ENCODE assay signal across 8 cellular contexts in genomic region chr6:27867051-27867940, GRCh38. TPM values are rescaled to one million over a fixed set of nuclear protein-coding genes. Genes with fewer than 3 reads are reported as not detected.
DNase-seq lines count a peak whose midpoint lies in the region; ATAC-seq, FAIRE-seq and TF ChIP-seq lines count a peak whose summit lies in the region.

No MANE protein-coding gene starts in this region.

- H3K27ac Mint-ChIP-seq in CD8-positive, alpha-beta T cell: peak overlapping the region; percentile 94

- no peaks in the 10 kb centered on the region for H3K9me3 ChIP-seq in CD8-positive, alpha-beta T cell (ENCODE audit: low read length)
- no peaks in the 10 kb centered on the region for H3K9me3 ChIP-seq in mammary epithelial cell (replicated peaks; ENCODE audit: insufficient read depth, low read length)
- no peaks in the 10 kb centered on the region for H3K9me3 ChIP-seq in kidney (ENCODE audit: control insufficient read depth in 1 of 2, low read length in 2 of 2)

- CTCF ChIA-PET in CD8-positive, alpha-beta T cell (lab: Charles Lee): interaction anchor here (0.7 to 11.0 kb wide), 10 partner anchors 10 to 57 kb away, joined by 3 to 159 read pairs (median 6); a partner anchor contains a TSS
- CTCF ChIA-PET in mammary epithelial cell (lab: Charles Lee; ENCODE audit: low non-redundant PET): interaction anchor here (0.6 kb wide), 1 partner anchor 14 kb away, joined by 5 read pairs; no protein-coding TSS in a partner anchor

- POLR2A ChIA-PET in CD8-positive, alpha-beta T cell (lab: Charles Lee): interaction anchor here (0.8 to 16.3 kb wide), 23 partner anchors 22 to 1846 kb away, joined by 3 to 746 read pairs (median 9); partner anchors contain the start of gene ZNF184

- peak overlapping the region; percentile 54 for H3K27ac ChIP-seq in CD8-positive, alpha-beta T cell (ENCODE audit: low read depth, low read length)
- H3K27ac ChIP-seq in mammary epithelial cell (ENCODE audit: insufficient read depth, low read depth, low read length): peak overlapping the region; percentile 81
- H3K27ac ChIP-seq in kidney (ENCODE audit: low read depth in 2 of 2, low read length in 2 of 2): no peak overlapping the region

- WGBS in mammary epithelial cell (ENCODE audit: low coverage, missing lambda C conversion rate): 3% methylated on average over 34 of the region's 45 CpGs

- no peak for TF ChIP-seq CTCF in CD8-positive, alpha-beta T cell (IDR thresholded peaks at IDR 0.05)
- no peak for TF ChIP-seq CTCF in mammary epithelial cell (conservative IDR thresholded peaks at IDR 0.05 in 1 of 2, IDR thresholded peaks at IDR 0.05 in 1 of 2; ENCODE audit: extremely low read depth in 1 of 2, insufficient read depth in 1 of 2, low read depth in 1 of 2, low read length in 2 of 2)
- no peak for TF ChIP-seq CTCF in kidney (IDR thresholded peaks at IDR 0.05; ENCODE audit: borderline replicate concordance, extremely low read depth, insufficient read depth)

- BruUV-seq in mammary epithelial cell (replicated peaks; lab: Mats Ljungman, UMichigan): TSS peak; percentile 82

- dilution Hi-C loops in mammary epithelial cell (cut with HindIII; ENCODE audit: low sequenced_read_pairs): loop anchor here (5.0 kb wide), 1 partner anchor 45 kb away; a partner anchor contains a TSS

- peak overlapping the region; percentile 68 for H2AFZ ChIP-seq in mammary epithelial cell (ENCODE audit: low read depth, low read length)

- H3K9me3 Mint-ChIP-seq in CD8-positive, alpha-beta T cell: peaks cover 2% of the 10 kb centered on the region

- FAIRE-seq in kidney (lab: Jason Lieb, UNC): no peak

- peak overlapping the region; percentile 93 for H3K4me2 ChIP-seq in mammary epithelial cell (ENCODE audit: insufficient read depth, low read depth, low read length)

- H4K20me1 ChIP-seq in mammary epithelial cell (ENCODE audit: insufficient read depth, low read length): no peaks in the 10 kb centered on the region

- no peaks in the 10 kb centered on the region for H3K36me3 ChIP-seq in CD8-positive, alpha-beta T cell (ENCODE audit: insufficient read depth, low read length)
- H3K36me3 ChIP-seq in mammary epithelial cell (ENCODE audit: insufficient read depth, low read length): no peaks in the 10 kb centered on the region
- no peaks in the 10 kb centered on the region for H3K36me3 ChIP-seq in kidney (ENCODE audit: control insufficient read depth in 1 of 2, insufficient read depth in 2 of 2, low read length in 2 of 2)

- ATAC-seq in CD8-positive, alpha-beta T cell: peak; percentile 12
- ATAC-seq in GM21737 (IDR thresholded peaks at IDR 0.05; ENCODE audit: unreplicated experiment): peak; percentile 21
- ATAC-seq in HG03565 (IDR thresholded peaks at IDR 0.05; ENCODE audit: unreplicated experiment): no peak

- DNase-seq in CD8-positive, alpha-beta T cell: peak; percentile 41 to 84 (median 65)
- DNase-seq in NCI-H1105 treated with DMSO at 0.1 percent for 48 hours (lab: John Stamatoyannopoulos, UW) (peak; percentile 87), UCSD-AML1 (lab: John Stamatoyannopoulos, UW; ENCODE audit: unreplicated experiment) (peak; percentile 87), mammary epithelial cell (peak; percentile 66), kidney (peak; percentile 89)
- peak; percentile 91 for DNase-seq in stimulated activated CD4-positive, alpha-beta T cell treated with anti-CD3 and anti-CD28 coated beads, Interleukin-1b, Interleukin-23, amount 100 ng/mL, for 48 hours

- peak overlapping the region; percentile 95 for H3K4me3 Mint-ChIP-seq in CD8-positive, alpha-beta T cell

- H3K79me2 ChIP-seq in mammary epithelial cell (ENCODE audit: insufficient read depth, low read length): no peaks in the 10 kb centered on the region

- intact Hi-C loops in CD8-positive, alpha-beta T cell (cut with DNase I, micrococcal nuclease): no loop called here
- intact Hi-C loops in mammary epithelial cell (cut with micrococcal nuclease): no loop called here
- intact Hi-C loops in kidney (cut with DNase I): no loop called here

- in situ Hi-C loops in mammary epithelial cell (cut with MboI; ENCODE audit: low sequenced_read_pairs in 2 of 2): no loop called here

- no peaks in the 10 kb centered on the region for H3K27me3 ChIP-seq in CD8-positive, alpha-beta T cell (ENCODE audit: insufficient read depth, low read length)
- H3K27me3 ChIP-seq in mammary epithelial cell (ENCODE audit: insufficient read depth, low read length): no peaks in the 10 kb centered on the region

- peaks cover 51% of the 10 kb centered on the region for H3K4me1 Mint-ChIP-seq in CD8-positive, alpha-beta T cell (ENCODE audit: low read depth)

- H3K9ac ChIP-seq in mammary epithelial cell (ENCODE audit: insufficient read depth, low read length) (peak overlapping the region; percentile 86), kidney (ENCODE audit: low read length in 2 of 2) (no peak overlapping the region)

- H3K4me3 ChIP-seq in CD8-positive, alpha-beta T cell (ENCODE audit: low read depth, low read length): peak overlapping the region; percentile 71
- H3K4me3 ChIP-seq in mammary epithelial cell (replicated peaks in 1 of 3; ENCODE audit: insufficient read depth in 1 of 3, low read depth in 2 of 3, low read length in 3 of 3): peak overlapping the region; percentile 54 to 81 (median 79)
- peak overlapping the region in 1 of 2 donors; percentile 67 for H3K4me3 ChIP-seq in kidney (ENCODE audit: low read length in 2 of 2)

- peaks cover 12% of the 10 kb centered on the region for H3K36me3 Mint-ChIP-seq in CD8-positive, alpha-beta T cell

- H3K4me1 ChIP-seq in CD8-positive, alpha-beta T cell (ENCODE audit: insufficient read depth, low read length): peaks cover 24% of the 10 kb centered on the region
- H3K4me1 ChIP-seq in mammary epithelial cell (ENCODE audit: insufficient read depth, low read length): peaks cover 19% of the 10 kb centered on the region
- H3K4me1 ChIP-seq in kidney (ENCODE audit: control insufficient read depth in 1 of 2, insufficient read depth in 1 of 2, low read depth in 1 of 2, low read length in 2 of 2): peaks cover 8 to 9% of the 10 kb centered on the region in 2 donors

- H3K27me3 Mint-ChIP-seq in CD8-positive, alpha-beta T cell (ENCODE audit: low read depth): no peaks in the 10 kb centered on the region

RNA-seq across cellular contexts. Expression of gene OR2B2, which starts 44.9 kb away (rescaled TPM):
- not detected for total RNA-seq in CD8-positive, alpha-beta T cell
- total RNA-seq in mammary epithelial cell (not detected), kidney (not detected)
- polyA plus RNA-seq in mammary epithelial cell (not detected), kidney (ENCODE audit: insufficient read depth, low read depth, low replicate concordance) (not detected)
- polyA minus RNA-seq in mammary epithelial cell: not detected

Comparison
In these comparisons a context has a peak if more than half of its experiments do, and no peak if none do; other contexts are left out.
1. H3K27ac ChIP-seq: peak in CD8-positive, alpha-beta T cell (single experiment) and mammary epithelial cell (single experiment); none in kidney (0 of 2).
2. Peak in every context shown above with its lines, with median percentiles within 50 percentile points of each other: DNase-seq.